15 cellular contexts compared by ENCODE assay signal in genomic region chr1:235307158-235308124, GRCh38. TPM values are rescaled to one million over a fixed set of nuclear protein-coding genes. Genes with fewer than 3 reads are reported as not detected.
DNase-seq lines count a peak whose midpoint lies in the region; ATAC-seq and TF ChIP-seq lines count a peak whose summit lies in the region.
"Had no signal": no experiment of that assay in that cellular context is flagged by ENCODE, and none has a peak within 500 bp of the region (broad histone marks: within the 10 kb centered on the region; RNA-seq: fewer than 3 reads in every experiment).

No MANE protein-coding gene starts in this region.

- H3F3A ChIP-seq in GM23338 (replicated peaks; ENCODE audit: low read depth) = 0 out of 2 replicates have a peak, but pooled peaks cover 10% of the 10 kb centered on the region

- peaks cover 52% of the 10 kb centered on the region for H3K4me1 Mint-ChIP-seq in activated CD4-positive, alpha-beta T cell treated with anti-CD3 and anti-CD28 coated beads, Interleukin-2, amount 10 ng/mL, durations not matched to agents 7 days and 5 days
- peaks cover 5% of the 10 kb centered on the region; the same call in 2 of the 3 replicates for H3K4me1 Mint-ChIP-seq in GM23338
- H3K4me1 Mint-ChIP-seq in dendritic cell treated with granulocyte-macrophage colony-stimulating factor and Interleukin-4, amounts not matched to agents 40 ng/mL and 50 ng/mL, for 4 days (ENCODE audit: low read depth) = peaks cover 16% of the 10 kb centered on the region
- H3K4me1 Mint-ChIP-seq in osteocyte (ENCODE audit: unreplicated experiment) = peaks cover 20% of the 10 kb centered on the region
- H3K4me1 Mint-ChIP-seq in glutamatergic neuron (ENCODE audit: low read depth, unreplicated experiment) = peaks cover 8% of the 10 kb centered on the region

- DNase-seq in activated CD4-positive, alpha-beta T cell treated with anti-CD3 and anti-CD28 coated beads, Interleukin-2, amount 10 ng/mL, durations not matched to agents 7 days and 5 days = no peak
- no peak for DNase-seq in activated CD4-positive, alpha-beta T cell treated with anti-CD3 and anti-CD28 coated beads, Interleukin-2, amount 50 U/mL, for 48 hours
- DNase-seq in GM23338 (ENCODE audit: low spot score) (no peak), osteocyte (ENCODE audit: extremely low spot score, unreplicated experiment) (no peak), glutamatergic neuron (no peak), BE2C (no peak)
- DNase-seq in effector memory CD4-positive, alpha-beta T cell = no peak
- DNase-seq: ACHN, DMS53, heart right ventricle, NCI-H2029, uterus had no signal

- peak overlapping the region; percentile 61; the same call in 1 of the 2 replicates for H3K27ac ChIP-seq in GM23338 (ENCODE audit: low read depth)
- no peak overlapping the region for H3K27ac ChIP-seq in effector memory CD4-positive, alpha-beta T cell (ENCODE audit: insufficient read depth, low read length, poor library complexity, severe bottlenecking)
- H3K27ac ChIP-seq: heart right ventricle had no signal

- H3K27me3 Mint-ChIP-seq in activated CD4-positive, alpha-beta T cell treated with anti-CD3 and anti-CD28 coated beads, Interleukin-2, amount 10 ng/mL, durations not matched to agents 7 days and 5 days = no peaks in the 10 kb centered on the region
- peaks cover 2% of the 10 kb centered on the region for H3K27me3 Mint-ChIP-seq in GM23338 (ENCODE audit: insufficient read depth, low read depth, poor library complexity)
- no peaks in the 10 kb centered on the region for H3K27me3 Mint-ChIP-seq in dendritic cell treated with granulocyte-macrophage colony-stimulating factor and Interleukin-4, amounts not matched to agents 40 ng/mL and 50 ng/mL, for 4 days
- H3K27me3 Mint-ChIP-seq in osteocyte (ENCODE audit: unreplicated experiment) = no peaks in the 10 kb centered on the region
- peaks cover 2% of the 10 kb centered on the region for H3K27me3 Mint-ChIP-seq in glutamatergic neuron (ENCODE audit: unreplicated experiment)

- ATAC-seq in GM23338 = no peak
- ATAC-seq: left lung had no signal

- CTCF ChIA-PET in activated CD4-positive, alpha-beta T cell treated with anti-CD3 and anti-CD28 coated beads, Interleukin-2, amount 10 ng/mL, durations not matched to agents 7 days and 5 days (lab: Charles Lee) = interaction anchor here (0.6 to 1.7 kb wide), 4 partner anchors 18 to 535 kb away, joined by 3 to 6 read pairs (median 5); no protein-coding TSS in a partner anchor

- H3K27ac Mint-ChIP-seq in activated CD4-positive, alpha-beta T cell treated with anti-CD3 and anti-CD28 coated beads, Interleukin-2, amount 10 ng/mL, durations not matched to agents 7 days and 5 days = peak overlapping the region; percentile 58
- 0 out of 2 replicates have a peak overlapping the region, but pooled peaks have one; percentile 27 for H3K27ac Mint-ChIP-seq in GM23338
- peak overlapping the region; percentile 5 for H3K27ac Mint-ChIP-seq in dendritic cell treated with granulocyte-macrophage colony-stimulating factor and Interleukin-4, amounts not matched to agents 40 ng/mL and 50 ng/mL, for 4 days
- H3K27ac Mint-ChIP-seq in osteocyte (ENCODE audit: unreplicated experiment) = peak overlapping the region; percentile 65
- no peak overlapping the region for H3K27ac Mint-ChIP-seq in glutamatergic neuron (ENCODE audit: unreplicated experiment)

- H3K36me3 ChIP-seq in GM23338 (ENCODE audit: insufficient read depth) = no peaks in the 10 kb centered on the region
- H3K36me3 ChIP-seq in effector memory CD4-positive, alpha-beta T cell (ENCODE audit: control insufficient read depth, insufficient read depth, low read length) = no peaks in the 10 kb centered on the region
- H3K36me3 ChIP-seq in BE2C = no peaks in the 10 kb centered on the region; the same call in 1 of the 2 replicates
- H3K36me3 ChIP-seq: left lung, uterus had no signal

- no peaks in the 10 kb centered on the region for H3K9me2 ChIP-seq in GM23338 (ENCODE audit: insufficient read depth)

- no peak for TF ChIP-seq CTCF in GM23338 (conservative IDR thresholded peaks at IDR 0.05; ENCODE audit: low read depth in 2 of 2)
- TF ChIP-seq CTCF in osteocyte (IDR thresholded peaks at IDR 0.05) = no peak
- TF ChIP-seq CTCF in glutamatergic neuron (IDR thresholded peaks at IDR 0.05; ENCODE audit: partially characterized antibody, unreplicated experiment) = no peak
- no peak for TF ChIP-seq CTCF in BE2C (IDR thresholded peaks at IDR 0.05; ENCODE audit: low read depth, low read length)

- peaks cover 94% of the 10 kb centered on the region for H3K79me2 ChIP-seq in GM23338 (replicated peaks; ENCODE audit: insufficient read depth)

- peaks cover 12% of the 10 kb centered on the region for H3K36me3 Mint-ChIP-seq in activated CD4-positive, alpha-beta T cell treated with anti-CD3 and anti-CD28 coated beads, Interleukin-2, amount 10 ng/mL, durations not matched to agents 7 days and 5 days (ENCODE audit: low read depth)
- H3K36me3 Mint-ChIP-seq in GM23338 (ENCODE audit: low read depth) = peaks cover 51% of the 10 kb centered on the region
- H3K36me3 Mint-ChIP-seq in dendritic cell treated with granulocyte-macrophage colony-stimulating factor and Interleukin-4, amounts not matched to agents 40 ng/mL and 50 ng/mL, for 4 days (ENCODE audit: low read depth) = peaks cover 26% of the 10 kb centered on the region
- H3K36me3 Mint-ChIP-seq in osteocyte (ENCODE audit: unreplicated experiment) = no peaks in the 10 kb centered on the region
- no peaks in the 10 kb centered on the region for H3K36me3 Mint-ChIP-seq in glutamatergic neuron (ENCODE audit: unreplicated experiment)

- H3K4me1 ChIP-seq in GM23338 (ENCODE audit: insufficient read depth) (no peaks in the 10 kb centered on the region), BE2C (peaks cover 18% of the 10 kb centered on the region)
- H3K4me1 ChIP-seq in effector memory CD4-positive, alpha-beta T cell (ENCODE audit: control insufficient read depth, insufficient read depth, low read length, poor library complexity, severe bottlenecking) = peaks cover 51% of the 10 kb centered on the region

- peaks cover 43% of the 10 kb centered on the region for H4K20me1 ChIP-seq in GM23338 (replicated peaks; ENCODE audit: insufficient read depth)

- no peak overlapping the region for H3K4me2 ChIP-seq in GM23338

- no peaks in the 10 kb centered on the region for H3K27me3 ChIP-seq in GM23338 (ENCODE audit: insufficient read depth)
- no peaks in the 10 kb centered on the region for H3K27me3 ChIP-seq in effector memory CD4-positive, alpha-beta T cell (replicated peaks; ENCODE audit: control insufficient read depth, insufficient read depth, low read length, poor library complexity, severe bottlenecking)
- no peaks in the 10 kb centered on the region for H3K27me3 ChIP-seq in BE2C
- H3K27me3 ChIP-seq: heart right ventricle, left lung, uterus had no signal

- no peak overlapping the region for H3K4me3 Mint-ChIP-seq in activated CD4-positive, alpha-beta T cell treated with anti-CD3 and anti-CD28 coated beads, Interleukin-2, amount 10 ng/mL, durations not matched to agents 7 days and 5 days
- H3K4me3 Mint-ChIP-seq in GM23338 (no peak overlapping the region), osteocyte (ENCODE audit: unreplicated experiment) (no peak overlapping the region), glutamatergic neuron (ENCODE audit: unreplicated experiment) (no peak overlapping the region)
- no peak overlapping the region for H3K4me3 Mint-ChIP-seq in dendritic cell treated with granulocyte-macrophage colony-stimulating factor and Interleukin-4, amounts not matched to agents 40 ng/mL and 50 ng/mL, for 4 days
- H3K4me3 Mint-ChIP-seq: brain had no signal

- no peaks in the 10 kb centered on the region for H3K9me3 Mint-ChIP-seq in activated CD4-positive, alpha-beta T cell treated with anti-CD3 and anti-CD28 coated beads, Interleukin-2, amount 10 ng/mL, durations not matched to agents 7 days and 5 days
- H3K9me3 Mint-ChIP-seq in GM23338 (peaks cover 14% of the 10 kb centered on the region; the same call in 2 of the 3 replicates), osteocyte (ENCODE audit: unreplicated experiment) (no peaks in the 10 kb centered on the region), glutamatergic neuron (ENCODE audit: unreplicated experiment) (no peaks in the 10 kb centered on the region)
- H3K9me3 Mint-ChIP-seq in dendritic cell treated with granulocyte-macrophage colony-stimulating factor and Interleukin-4, amounts not matched to agents 40 ng/mL and 50 ng/mL, for 4 days = no peaks in the 10 kb centered on the region

- H3K9me3 ChIP-seq in effector memory CD4-positive, alpha-beta T cell (ENCODE audit: control insufficient read depth, low read length) = no peaks in the 10 kb centered on the region
- H3K9me3 ChIP-seq in BE2C = no peaks in the 10 kb centered on the region
- H3K9me3 ChIP-seq: heart right ventricle, left lung, uterus had no signal

- intact Hi-C loops in dendritic cell treated with granulocyte-macrophage colony-stimulating factor and Interleukin-4, amounts not matched to agents 40 ng/mL and 50 ng/mL, for 4 days (cut with micrococcal nuclease) = no loop called here

- POLR2A ChIA-PET in activated CD4-positive, alpha-beta T cell treated with anti-CD3 and anti-CD28 coated beads, Interleukin-2, amount 10 ng/mL, durations not matched to agents 7 days and 5 days (lab: Charles Lee) = interaction anchor here (0.6 kb wide), 1 partner anchor 536 kb away, joined by 7 read pairs; no protein-coding TSS in a partner anchor

- no peak overlapping the region for H2AFZ ChIP-seq in GM23338

- H3K4me3 ChIP-seq in GM23338 (no peak overlapping the region), BE2C (ENCODE audit: low read depth, low read length) (no peak overlapping the region)
- H3K4me3 ChIP-seq in effector memory CD4-positive, alpha-beta T cell (ENCODE audit: insufficient read depth, low read depth, low read length, poor library complexity, severe bottlenecking) = no peak overlapping the region
- H3K4me3 ChIP-seq: heart right ventricle, left lung, uterus had no signal

RNA-seq across cellular contexts. Expression of gene ARID4B, which starts 20.5 kb away (rescaled TPM):
- total RNA-seq in activated CD4-positive, alpha-beta T cell treated with anti-CD3 and anti-CD28 coated beads, Interleukin-2, amount 10 ng/mL, durations not matched to agents 7 days and 5 days = 10 to 100 TPM; 43.7 to 47.3 TPM
- total RNA-seq in GM23338 (2014; rRNA removed; shearing (Covaris generic)) = 25.1 and 26.2 TPM in 2 replicates
- polyA plus RNA-seq in GM23338 (2016; fragmentation: Nextera tagmentation; extraction: Ambion mirVana) = 45.0 and 59.8 TPM in 2 replicates
- 41.3 and 41.5 TPM in 2 replicates for total RNA-seq in osteocyte
- total RNA-seq in glutamatergic neuron (ENCODE audit: unreplicated experiment) = 65.9 TPM
- polyA plus RNA-seq in BE2C (2012; ENCODE audit: insufficient read depth, insufficient read length, low read depth) = 13.1 TPM

RNA-seq across cellular contexts. Expression of gene GGPS1, which starts 20.9 kb away (rescaled TPM):
- 10 to 100 TPM; 27.2 to 27.6 TPM for total RNA-seq in activated CD4-positive, alpha-beta T cell treated with anti-CD3 and anti-CD28 coated beads, Interleukin-2, amount 10 ng/mL, durations not matched to agents 7 days and 5 days
- 33.9 and 37.1 TPM in 2 replicates for total RNA-seq in GM23338 (2014; rRNA removed; shearing (Covaris generic))
- polyA plus RNA-seq in GM23338 (2016; fragmentation: Nextera tagmentation; extraction: Ambion mirVana) = 48.0 and 56.8 TPM in 2 replicates
- total RNA-seq in osteocyte (37.1 and 42.5 TPM in 2 replicates), glutamatergic neuron (ENCODE audit: unreplicated experiment) (53.0 TPM)
- polyA plus RNA-seq in BE2C (2012; ENCODE audit: insufficient read depth, insufficient read length, low read depth) = 39.0 TPM

RNA-seq across cellular contexts. Expression of gene TBCE, which starts 59.8 kb away (rescaled TPM):
- total RNA-seq in activated CD4-positive, alpha-beta T cell treated with anti-CD3 and anti-CD28 coated beads, Interleukin-2, amount 10 ng/mL, durations not matched to agents 7 days and 5 days = 10 to 100 TPM; 25.1 to 26.8 TPM
- total RNA-seq in GM23338 (2014; rRNA removed; shearing (Covaris generic)) = 42.7 and 45.6 TPM in 2 replicates
- polyA plus RNA-seq in GM23338 (2016; fragmentation: Nextera tagmentation; extraction: Ambion mirVana) = 64.8 and 72.4 TPM in 2 replicates
- total RNA-seq in osteocyte = 30.3 and 31.8 TPM in 2 replicates
- total RNA-seq in glutamatergic neuron (ENCODE audit: unreplicated experiment) = 30.7 TPM
- polyA plus RNA-seq in BE2C (2012; ENCODE audit: insufficient read depth, insufficient read length, low read depth) = 35.7 TPM
